Comparison of ENCODE assay signal across 13 cellular contexts in genomic region chr3:194481103-194481502, GRCh38. TPM values are rescaled to one million over a fixed set of nuclear protein-coding genes. Genes with fewer than 3 reads are reported as not detected.
DNase-seq lines count a peak whose midpoint lies in the region; ATAC-seq, FAIRE-seq and TF ChIP-seq lines count a peak whose summit lies in the region.
"Had no signal": no experiment of that assay in that cellular context is flagged by ENCODE, and none has a peak within 500 bp of the region (broad histone marks: within the 10 kb centered on the region; RNA-seq: fewer than 3 reads in every experiment).

No MANE protein-coding gene starts in this region.

- H3K4me1 ChIP-seq in right lobe of liver, result peaks cover 0 to 39% (median 12%) of the 10 kb centered on the region in 4 donors
- H3K4me1 ChIP-seq in kidney (ENCODE audit: control insufficient read depth in 1 of 2, insufficient read depth in 1 of 2, low read depth in 1 of 2, low read length in 2 of 2), result peaks cover 9 to 19% of the 10 kb centered on the region in 2 donors

- H3K36me3 ChIP-seq in right lobe of liver (no peaks in the 10 kb centered on the region), kidney (ENCODE audit: control insufficient read depth in 1 of 2, insufficient read depth in 2 of 2, low read length in 2 of 2) (no peaks in the 10 kb centered on the region)

- H3K9me3 ChIP-seq in right lobe of liver (no peaks in the 10 kb centered on the region), kidney (ENCODE audit: control insufficient read depth in 1 of 2, low read length in 2 of 2) (no peaks in the 10 kb centered on the region)

- no peak overlapping the region for H3K4me3 ChIP-seq in astrocyte of the spinal cord (ENCODE audit: low read depth, low read length)
- H3K4me3 ChIP-seq in right lobe of liver, result no peak overlapping the region
- H3K4me3 ChIP-seq in kidney (ENCODE audit: low read length in 2 of 2), result no peak overlapping the region

- DNase-seq in CD1c-positive myeloid dendritic cell (ENCODE audit: extremely low spot score) (peak; percentile 72), M059J (ENCODE audit: low read depth) (peak; percentile 77), astrocyte of the spinal cord (ENCODE audit: low read depth, low spot score) (peak; percentile 68), right lobe of liver (no peak), kidney (no peak), GM13976 (ENCODE audit: low spot score) (no peak), NCI-H2227 (lab: John Stamatoyannopoulos, UW; ENCODE audit: unreplicated experiment) (no peak)
- DNase-seq: activated gamma-delta T cell treated with Interleukin-2 at 50 U/mL for 16 hours, NCI-H524, T-helper 2 cell had no signal

- H3K9ac ChIP-seq in kidney (ENCODE audit: low read length in 2 of 2), result no peak overlapping the region

- no peaks in the 10 kb centered on the region for H3K27me3 ChIP-seq in right lobe of liver

- in situ Hi-C loops in astrocyte of the spinal cord (cut with HindIII; ENCODE audit: low sequenced_read_pairs) (no loop called here), GM13976 (cut with MboI; ENCODE audit: low sequenced_read_pairs, unreplicated experiment) (loop anchor here (5.0 kb wide), 1 partner anchor 91 kb away; no protein-coding TSS in a partner anchor)

- no peak for TF ChIP-seq POLR2A in right lobe of liver (IDR thresholded peaks at IDR 0.05)

- no peak for FAIRE-seq in kidney (lab: Jason Lieb, UNC)
- FAIRE-seq: G401.6, HTR-8/SVneo had no signal

- intact Hi-C loops in right lobe of liver (cut with DNase I), result no loop called here
- intact Hi-C loops in kidney (cut with DNase I), result no loop called here

- peak in 1 of 4 donors; percentile 15 for ATAC-seq in right lobe of liver
- no peak for ATAC-seq in HG02763 (IDR thresholded peaks at IDR 0.05; ENCODE audit: unreplicated experiment)

- TF ChIP-seq CTCF in astrocyte of the spinal cord (IDR thresholded peaks at IDR 0.05; ENCODE audit: low read depth, low read length) (no peak), right lobe of liver (IDR thresholded peaks at IDR 0.05) (no peak), kidney (IDR thresholded peaks at IDR 0.05; ENCODE audit: borderline replicate concordance, extremely low read depth, insufficient read depth) (no peak), GM13976 (IDR thresholded peaks at IDR 0.05; ENCODE audit: borderline replicate concordance, control extremely low read depth, extremely low read depth, insufficient read depth, missing control alignments) (no peak)

- H3K27ac ChIP-seq in right lobe of liver, result peak overlapping the region in 2 of 3 donors; percentile 17 to 65
- H3K27ac ChIP-seq in kidney (ENCODE audit: low read depth in 2 of 2, low read length in 2 of 2), result no peak overlapping the region

RNA-seq across cellular contexts. Expression of gene ATP13A3, which starts 5.7 kb away (rescaled TPM):
- 91.3 and 134 TPM in 2 replicates for total RNA-seq in M059J (2014; rRNA removed; shearing (Covaris generic))
- total RNA-seq in right lobe of liver (100 to 1,000 TPM; 109 to 172 (median 145) TPM), kidney (103 TPM)
- 15.3 TPM for polyA plus RNA-seq in kidney (ENCODE audit: insufficient read depth, low read depth, low replicate concordance)

Comparison
In these comparisons a context has a peak if more than half of its experiments do, and no peak if none do; other contexts are left out.
1. DNase-seq: peak in CD1c-positive myeloid dendritic cell (single experiment), M059J (single experiment) and astrocyte of the spinal cord (single experiment); none in right lobe of liver (0 of 3), kidney (single experiment), GM13976 (single experiment) and NCI-H2227 (single experiment).
2. H3K27ac ChIP-seq: peak in right lobe of liver (2 of 3); none in kidney (0 of 2).